ENCODE assay signal across 11 cellular contexts in genomic region chr2:19649785-19650380, GRCh38.
DNase-seq lines count a peak whose midpoint lies in the region; ATAC-seq and TF ChIP-seq lines count a peak whose summit lies in the region.
"Had no signal": no experiment of that assay in that cellular context is flagged by ENCODE, and none has a peak within 500 bp of the region (broad histone marks: within the 10 kb centered on the region; RNA-seq: fewer than 3 reads in every experiment).

No MANE protein-coding gene starts in this region.

- intact Hi-C loops in heart right ventricle (cut with DNase I): loop anchor here in 2 of 10 donors (1.0 to 2.0 kb wide), 2 partner anchors 27 to 28 kb away; no protein-coding TSS in a partner anchor
- intact Hi-C loops in natural killer cell (cut with micrococcal nuclease): no loop called here
- intact Hi-C loops in activated CD4-positive, alpha-beta T cell treated with anti-CD3 and anti-CD28 coated beads for 36 hours (cut with DNase I, micrococcal nuclease): no loop called here

- H3K4me1 Mint-ChIP-seq in natural killer cell: no peaks in the 10 kb centered on the region
- no peaks in the 10 kb centered on the region for H3K4me1 Mint-ChIP-seq in activated CD4-positive, alpha-beta T cell treated with anti-CD3 and anti-CD28 coated beads for 36 hours

- ATAC-seq in heart right ventricle: peak; percentile 60 to 95 (median 90)
- no peak for ATAC-seq in natural killer cell
- ATAC-seq in activated CD4-positive, alpha-beta T cell treated with anti-CD3 and anti-CD28 coated beads for 36 hours: no peak

- CTCF ChIA-PET in activated CD4-positive, alpha-beta T cell treated with anti-CD3 and anti-CD28 coated beads for 36 hours (lab: Charles Lee): interaction anchor here (0.7 kb wide), 1 partner anchor 15 kb away, joined by 3 read pairs; no protein-coding TSS in a partner anchor

- H3K9me3 Mint-ChIP-seq in natural killer cell: no peaks in the 10 kb centered on the region
- no peaks in the 10 kb centered on the region for H3K9me3 Mint-ChIP-seq in activated CD4-positive, alpha-beta T cell treated with anti-CD3 and anti-CD28 coated beads for 36 hours (ENCODE audit: low read depth)

- H3K4me1 ChIP-seq in heart right ventricle (peaks cover 0 to 18% (median 0%) of the 10 kb centered on the region in 9 donors), suprapubic skin (peaks cover 15% of the 10 kb centered on the region)

- H3K36me3 Mint-ChIP-seq in natural killer cell: no peaks in the 10 kb centered on the region
- H3K36me3 Mint-ChIP-seq in activated CD4-positive, alpha-beta T cell treated with anti-CD3 and anti-CD28 coated beads for 36 hours (ENCODE audit: low read depth): no peaks in the 10 kb centered on the region

- TF ChIP-seq CTCF in astrocyte of the spinal cord (IDR thresholded peaks at IDR 0.05; ENCODE audit: low read depth, low read length): no peak
- TF ChIP-seq CTCF in heart right ventricle (IDR thresholded peaks at IDR 0.05): no peak
- no peak for TF ChIP-seq CTCF in suprapubic skin (IDR thresholded peaks at IDR 0.05)
- TF ChIP-seq CTCF in natural killer cell (IDR thresholded peaks at IDR 0.05): no peak

- H3K27ac ChIP-seq in heart right ventricle: peak overlapping the region in 3 of 10 donors; percentile 16 to 78 (median 54)
- H3K27ac ChIP-seq in suprapubic skin: peak overlapping the region; percentile 70

- in situ Hi-C loops in astrocyte of the spinal cord (cut with HindIII; ENCODE audit: low sequenced_read_pairs): no loop called here

- no peak for TF ChIP-seq EP300 in suprapubic skin (IDR thresholded peaks at IDR 0.05)

- DNase-seq in HPDE6-E6E7 (ENCODE audit: extremely low spot score) (peak; percentile 93), astrocyte of the spinal cord (ENCODE audit: low read depth, low spot score) (peak; percentile 98), heart right ventricle (peak in 1 of 2 donors; percentile 38), suprapubic skin (ENCODE audit: low spot score in 2 of 2) (no peak), natural killer cell (no peak), SK-N-DZ (ENCODE audit: low spot score) (no peak)
- DNase-seq in activated CD4-positive, alpha-beta T cell treated with anti-CD3 and anti-CD28 coated beads for 36 hours: no peak
- no peak for DNase-seq in activated CD4-positive, alpha-beta T cell treated with anti-CD3 and anti-CD28 coated beads for 4 hours
- DNase-seq: activated CD8-positive, alpha-beta memory T cell treated with anti-CD3 and anti-CD28 coated beads, Interleukin-2, amount 50 U/mL, for 48 hours; kidney; NCI-H510A had no signal

- H3K27me3 Mint-ChIP-seq in natural killer cell (ENCODE audit: low read depth in 2 of 2): peaks cover 0 to 3% of the 10 kb centered on the region in 2 donors
- peaks cover 3% of the 10 kb centered on the region for H3K27me3 Mint-ChIP-seq in activated CD4-positive, alpha-beta T cell treated with anti-CD3 and anti-CD28 coated beads for 36 hours

- H3K9me3 ChIP-seq in heart right ventricle (peaks cover 0 to 4% (median 0%) of the 10 kb centered on the region in 11 donors), suprapubic skin (no peaks in the 10 kb centered on the region)

- no peaks in the 10 kb centered on the region for H3K27me3 ChIP-seq in heart right ventricle
- H3K27me3 ChIP-seq in suprapubic skin: no peaks in the 10 kb centered on the region

- H3K4me3 Mint-ChIP-seq in natural killer cell: no peak overlapping the region
- no peak overlapping the region for H3K4me3 Mint-ChIP-seq in activated CD4-positive, alpha-beta T cell treated with anti-CD3 and anti-CD28 coated beads for 36 hours

- H3K4me3 ChIP-seq in astrocyte of the spinal cord (ENCODE audit: low read depth, low read length) (no peak overlapping the region), heart right ventricle (no peak overlapping the region), suprapubic skin (no peak overlapping the region)

- H3K36me3 ChIP-seq in heart right ventricle (no peaks in the 10 kb centered on the region), suprapubic skin (no peaks in the 10 kb centered on the region)

- WGBS in heart right ventricle, 2 donors: 61 to 64% methylated on average over 8 of the region's 8 CpGs
- WGBS in suprapubic skin: 64% methylated on average over 8 of the region's 8 CpGs

- no peak overlapping the region for H3K27ac Mint-ChIP-seq in natural killer cell
- H3K27ac Mint-ChIP-seq in activated CD4-positive, alpha-beta T cell treated with anti-CD3 and anti-CD28 coated beads for 36 hours: no peak overlapping the region

- POLR2A ChIA-PET in activated CD4-positive, alpha-beta T cell treated with anti-CD3 and anti-CD28 coated beads for 36 hours (lab: Charles Lee): no interaction called here

- no peak for TF ChIP-seq POLR2A in suprapubic skin (IDR thresholded peaks at IDR 0.05)

Comparison
In these comparisons a context has a peak if more than half of its experiments do, and no peak if none do; other contexts are left out.
1. DNase-seq: peak in HPDE6-E6E7 (single experiment) and astrocyte of the spinal cord (single experiment); none in suprapubic skin (0 of 2), natural killer cell (single experiment), activated CD4-positive, alpha-beta T cell treated with anti-CD3 and anti-CD28 coated beads for 36 hours (single experiment), SK-N-DZ (single experiment) and activated CD4-positive, alpha-beta T cell treated with anti-CD3 and anti-CD28 coated beads for 4 hours (0 of 2).
2. ATAC-seq: peak in heart right ventricle (8 of 8); none in natural killer cell (0 of 3) and activated CD4-positive, alpha-beta T cell treated with anti-CD3 and anti-CD28 coated beads for 36 hours (single experiment).